8 cellular contexts compared by ENCODE assay signal in genomic region chr1:202805886-202806511, GRCh38. TPM values are rescaled to one million over a fixed set of nuclear protein-coding genes. Genes with fewer than 3 reads are reported as not detected.
DNase-seq lines count a peak whose midpoint lies in the region; TF ChIP-seq lines count a peak whose summit lies in the region.

No MANE protein-coding gene starts in this region.

- TF ChIP-seq CTCF in CD14-positive monocyte (IDR thresholded peaks at IDR 0.05) (no peak), testis (IDR thresholded peaks at IDR 0.05) (no peak)

- TF ChIP-seq POLR2A in testis (IDR thresholded peaks at IDR 0.05): no peak

- H3K9me3 Mint-ChIP-seq in CD14-positive monocyte (no peaks in the 10 kb centered on the region), IgD-negative memory B cell (no peaks in the 10 kb centered on the region)

- peak overlapping the region; percentile 87 to 91 for H3K4me3 Mint-ChIP-seq in CD14-positive monocyte
- H3K4me3 Mint-ChIP-seq in IgD-negative memory B cell: peak overlapping the region; percentile 82 to 96 (median 89)

- DNase-seq in CD14-positive monocyte (ENCODE audit: low spot score) (no peak), adipocyte (ENCODE audit: low read depth) (peak; percentile 41), kidney tubule cell (ENCODE audit: low spot score) (peak; percentile 13), testis (no peak), COLO668 (lab: John Stamatoyannopoulos, UW; ENCODE audit: unreplicated experiment) (no peak), NCI-H524 treated with DMSO at 0.1 percent for 48 hours (lab: John Stamatoyannopoulos, UW) (no peak), COLO829 (ENCODE audit: low spot score) (no peak)

- intact Hi-C loops in CD14-positive monocyte (cut with micrococcal nuclease) (loop anchor here in 1 of 2 donors (5.0 kb wide), 2 partner anchors 81 to 161 kb away; partner anchors contain the start of genes CYB5R1 and RABIF), testis (cut with DNase I; ENCODE audit: low total_unique reads) (no loop called here)

- H3K4me1 ChIP-seq in adipocyte (ENCODE audit: control insufficient read depth, insufficient read depth, low read length): peaks cover 49% of the 10 kb centered on the region
- peaks cover 34% of the 10 kb centered on the region for H3K4me1 ChIP-seq in testis

- H3K36me3 ChIP-seq in adipocyte (ENCODE audit: control insufficient read depth, insufficient read depth, low read length, severe bottlenecking) (no peaks in the 10 kb centered on the region), testis (ENCODE audit: low read depth, missing control alignments) (no peaks in the 10 kb centered on the region)

- H3K27me3 Mint-ChIP-seq in CD14-positive monocyte (ENCODE audit: low read depth in 3 of 3): peaks cover 4 to 12% (median 8%) of the 10 kb centered on the region in 3 donors
- H3K27me3 Mint-ChIP-seq in IgD-negative memory B cell: peaks cover under 1% of the 10 kb centered on the region

- 27 to 31% methylated on average over 3 of the region's 3 CpGs for WGBS in testis, 2 donors

- H3K9me3 ChIP-seq in adipocyte (ENCODE audit: control insufficient read depth, low read length) (no peaks in the 10 kb centered on the region), testis (no peaks in the 10 kb centered on the region)

- H3K27ac Mint-ChIP-seq in CD14-positive monocyte (peak overlapping the region in 2 of 7 donors; percentile 49 to 76), IgD-negative memory B cell (peak overlapping the region; percentile 60 to 68 (median 63))

- H3K27ac ChIP-seq in testis: peak overlapping the region; percentile 91 to 95

- peak overlapping the region; percentile 94 for H3K9ac ChIP-seq in adipocyte (ENCODE audit: low read length)

- peak overlapping the region; percentile 96 for H3K4me3 ChIP-seq in adipocyte (ENCODE audit: low read length)
- H3K4me3 ChIP-seq in testis: peak overlapping the region; percentile 96 to 100

- H3K36me3 Mint-ChIP-seq in CD14-positive monocyte: no peaks in the 10 kb centered on the region
- H3K36me3 Mint-ChIP-seq in IgD-negative memory B cell: no peaks in the 10 kb centered on the region

- H3K27me3 ChIP-seq in adipocyte (replicated peaks; ENCODE audit: control insufficient read depth, insufficient read depth, low read length) (no peaks in the 10 kb centered on the region), testis (no peaks in the 10 kb centered on the region)

- peaks cover 51% of the 10 kb centered on the region for H3K4me1 Mint-ChIP-seq in CD14-positive monocyte
- H3K4me1 Mint-ChIP-seq in IgD-negative memory B cell: peaks cover 25 to 34% (median 30%) of the 10 kb centered on the region in 3 donors

RNA-seq across cellular contexts. Expression of gene KDM5B, which starts 2.2 kb away (rescaled TPM):
- 10 to 100 TPM in 1 of 2 donors, 1 to 10 TPM in 1; 3.4 to 10.6 TPM for polyA plus RNA-seq in CD14-positive monocyte
- 16.5 TPM for polyA plus RNA-seq in IgD-negative memory B cell
- total RNA-seq in testis: 100 to 1,000 TPM; 223 to 307 TPM
- polyA plus RNA-seq in testis (ENCODE audit: insufficient read depth, low read depth, low replicate concordance): 333 TPM

RNA-seq across cellular contexts. Expression of gene PCAT6, which starts 4.8 kb away (rescaled TPM):
- not detected for polyA plus RNA-seq in CD14-positive monocyte
- polyA plus RNA-seq in IgD-negative memory B cell: 1.2 TPM
- total RNA-seq in testis: 10 to 100 TPM; 11.5 to 29.4 TPM
- polyA plus RNA-seq in testis (ENCODE audit: insufficient read depth, low read depth, low replicate concordance): 80.5 TPM

Comparison
In these comparisons a context has a peak if more than half of its experiments do, and no peak if none do; other contexts are left out.
1. DNase-seq: peak in adipocyte (single experiment) and kidney tubule cell (single experiment); none in CD14-positive monocyte (single experiment), testis (single experiment), COLO668 (single experiment), NCI-H524 treated with DMSO at 0.1 percent for 48 hours (single experiment) and COLO829 (single experiment).
2. RNA of gene KDM5B, which starts 2.2 kb away (polyA plus RNA-seq): 333 TPM in testis (single experiment); 16.5 TPM in IgD-negative memory B cell (single experiment) and 3.4 to 10.6 TPM in CD14-positive monocyte; every median in the first group is over 10 times any median in the second.
3. RNA of gene PCAT6, which starts 4.8 kb away (polyA plus RNA-seq): 80.5 TPM in testis (single experiment); 1.2 TPM in IgD-negative memory B cell (single experiment) and not detected in CD14-positive monocyte; every median in the first group is over 10 times any median in the second.